ENCODE assay signal across 15 cellular contexts in the genomic region with DNA sequence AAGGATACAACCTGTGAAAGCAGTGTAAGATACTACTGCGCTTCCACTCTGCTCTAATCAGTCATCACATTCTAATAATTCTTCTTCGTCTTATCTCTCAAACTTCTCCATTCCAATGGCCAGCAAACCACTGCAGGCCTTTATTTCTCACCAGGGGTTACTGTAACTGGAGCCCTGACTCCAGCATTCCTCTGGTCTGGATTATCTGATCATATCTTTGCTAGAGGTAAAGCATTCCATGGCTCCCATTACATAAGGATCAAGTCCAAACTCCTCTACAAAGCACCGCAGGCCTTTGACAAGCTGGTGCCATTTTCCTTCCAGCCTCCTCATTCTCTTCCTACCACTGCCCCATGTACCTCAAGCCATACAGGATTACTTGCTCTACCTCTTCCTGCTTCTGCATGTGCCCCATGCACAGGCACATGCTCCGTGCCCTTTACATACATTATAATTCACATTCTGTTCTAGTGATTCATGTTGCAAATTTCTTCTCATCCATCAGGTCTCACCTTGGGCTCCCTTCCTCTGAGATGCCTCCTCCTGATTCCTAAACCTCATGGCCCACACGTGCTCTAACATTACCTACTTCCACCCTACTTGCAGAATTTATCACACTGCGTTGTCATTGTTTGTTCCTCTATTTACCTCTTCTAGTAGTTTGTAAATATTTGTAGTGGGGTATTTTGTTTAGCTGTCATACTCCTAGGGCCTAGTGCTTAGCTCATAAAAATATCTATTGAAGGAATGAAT. TPM values are rescaled to one million over a fixed set of nuclear protein-coding genes. Genes with fewer than 3 reads are reported as not detected.
A peak's percentile ranks its signal among the peaks of the same experiment; 100 is the strongest.
DNase-seq lines count a peak whose midpoint lies in the region; ATAC-seq and TF ChIP-seq lines count a peak whose summit lies in the region.
"Had no signal": no experiment of that assay in that cellular context is flagged by ENCODE, and none has a peak within 500 bp of the region (broad histone marks: within the 10 kb centered on the region; RNA-seq: fewer than 3 reads in every experiment).

No MANE protein-coding gene starts in this region.

- CTCF ChIA-PET in mammary epithelial cell (lab: Charles Lee; ENCODE audit: low non-redundant PET): interaction anchor here (0.6 kb wide), 1 partner anchor 83 kb away, joined by 3 read pairs; no protein-coding TSS in a partner anchor

- ATAC-seq in GM18867 (IDR thresholded peaks at IDR 0.05; ENCODE audit: unreplicated experiment): no peak
- ATAC-seq: HCT116, PC-3 had no signal

- H3K9me3 ChIP-seq in mammary epithelial cell (replicated peaks; ENCODE audit: insufficient read depth, low read length): no peaks in the 10 kb centered on the region
- H3K9me3 ChIP-seq in breast epithelium: no peaks in the 10 kb centered on the region
- H3K9me3 ChIP-seq in adipocyte (ENCODE audit: control insufficient read depth, low read length): no peaks in the 10 kb centered on the region
- H3K9me3 ChIP-seq in neural progenitor cell (ENCODE audit: low read depth): no peaks in the 10 kb centered on the region

- H3K27me3 Mint-ChIP-seq in neural progenitor cell (ENCODE audit: insufficient read depth, low read depth): peaks cover 4% of the 10 kb centered on the region
- no peaks in the 10 kb centered on the region for H3K27me3 Mint-ChIP-seq in activated naive CD8-positive, alpha-beta T cell treated with anti-CD3 and anti-CD28 coated beads for 36 hours

- H3F3A ChIP-seq in neural progenitor cell (ENCODE audit: low read depth): no peaks in the 10 kb centered on the region

- no peak overlapping the region for H3K27ac ChIP-seq in mammary epithelial cell (ENCODE audit: insufficient read depth, low read depth, low read length)
- H3K27ac ChIP-seq in breast epithelium: no peak overlapping the region
- H3K27ac ChIP-seq in neural progenitor cell: no peak overlapping the region

- H3K4me3 ChIP-seq in mammary epithelial cell (replicated peaks in 1 of 3; ENCODE audit: insufficient read depth in 1 of 3, low read depth in 2 of 3, low read length in 3 of 3): no peak overlapping the region
- no peak overlapping the region for H3K4me3 ChIP-seq in breast epithelium
- H3K4me3 ChIP-seq in adipocyte (ENCODE audit: low read length): no peak overlapping the region
- no peak overlapping the region for H3K4me3 ChIP-seq in fibroblast of the aortic adventitia (ENCODE audit: low read depth, low read length)
- no peak overlapping the region for H3K4me3 ChIP-seq in neural progenitor cell

- no peak for TF ChIP-seq POLR2A in breast epithelium (IDR thresholded peaks at IDR 0.05)

- no peaks in the 10 kb centered on the region for H3K36me3 Mint-ChIP-seq in neural progenitor cell
- H3K36me3 Mint-ChIP-seq in activated naive CD8-positive, alpha-beta T cell treated with anti-CD3 and anti-CD28 coated beads for 36 hours: no peaks in the 10 kb centered on the region

- peak overlapping the region; percentile 58 for H2AFZ ChIP-seq in mammary epithelial cell (ENCODE audit: low read depth, low read length)
- no peak overlapping the region for H2AFZ ChIP-seq in neural progenitor cell (replicated peaks)

- WGBS in mammary epithelial cell (ENCODE audit: low coverage, missing lambda C conversion rate): 63% methylated on average over 6 of the region's 6 CpGs

- in situ Hi-C loops in mammary epithelial cell (cut with MboI; ENCODE audit: low sequenced_read_pairs in 2 of 2): no loop called here

- peaks cover 4% of the 10 kb centered on the region for H3K4me1 Mint-ChIP-seq in neural progenitor cell
- peaks cover 16% of the 10 kb centered on the region for H3K4me1 Mint-ChIP-seq in activated naive CD8-positive, alpha-beta T cell treated with anti-CD3 and anti-CD28 coated beads for 36 hours

- H3K4me2 ChIP-seq in mammary epithelial cell (ENCODE audit: insufficient read depth, low read depth, low read length) (no peak overlapping the region), neural progenitor cell (no peak overlapping the region)

- TF ChIP-seq CTCF in mammary epithelial cell (conservative IDR thresholded peaks at IDR 0.05 in 1 of 2, IDR thresholded peaks at IDR 0.05 in 1 of 2; ENCODE audit: extremely low read depth in 1 of 2, insufficient read depth in 1 of 2, low read depth in 1 of 2, low read length in 2 of 2) (no peak), breast epithelium (IDR thresholded peaks at IDR 0.05) (no peak), fibroblast of the aortic adventitia (IDR thresholded peaks at IDR 0.05; ENCODE audit: insufficient read depth, low read length) (no peak), neural progenitor cell (IDR thresholded peaks at IDR 0.05) (no peak)

- no TSS peak for BruUV-seq in mammary epithelial cell (replicated peaks; lab: Mats Ljungman, UMichigan)

- H3K9ac ChIP-seq in mammary epithelial cell (ENCODE audit: insufficient read depth, low read length): no peak overlapping the region
- no peak overlapping the region for H3K9ac ChIP-seq in adipocyte (ENCODE audit: low read length)
- no peak overlapping the region for H3K9ac ChIP-seq in neural progenitor cell

- no peaks in the 10 kb centered on the region for H3K9me3 Mint-ChIP-seq in neural progenitor cell
- H3K9me3 Mint-ChIP-seq in activated naive CD8-positive, alpha-beta T cell treated with anti-CD3 and anti-CD28 coated beads for 36 hours: no peaks in the 10 kb centered on the region

- H3K27me3 ChIP-seq in mammary epithelial cell (ENCODE audit: insufficient read depth, low read length): no peaks in the 10 kb centered on the region
- no peaks in the 10 kb centered on the region for H3K27me3 ChIP-seq in breast epithelium
- H3K27me3 ChIP-seq in adipocyte (replicated peaks; ENCODE audit: control insufficient read depth, insufficient read depth, low read length): no peaks in the 10 kb centered on the region
- no peaks in the 10 kb centered on the region for H3K27me3 ChIP-seq in neural progenitor cell

- DNase-seq in mammary epithelial cell: no peak
- DNase-seq in breast epithelium (ENCODE audit: low spot score in 2 of 2): no peak
- peak; percentile 18 for DNase-seq in adipocyte (ENCODE audit: low read depth)
- peak; percentile 27 for DNase-seq in fibroblast of the aortic adventitia (ENCODE audit: low read depth)
- no peak for DNase-seq in NCI-H1105 (lab: John Stamatoyannopoulos, UW)
- DNase-seq in neural progenitor cell (ENCODE audit: low spot score): no peak
- DNase-seq in activated naive CD8-positive, alpha-beta T cell treated with anti-CD3 and anti-CD28 coated beads for 36 hours: no peak
- DNase-seq: C1 segment of cervical spinal cord, GF-D8, KBM-7, NCI-H1092, NCI-H1694 treated with DMSO at 0.1 percent for 48 hours, PC-3 had no signal

- H3K36me3 ChIP-seq in mammary epithelial cell (ENCODE audit: insufficient read depth, low read length): no peaks in the 10 kb centered on the region
- no peaks in the 10 kb centered on the region for H3K36me3 ChIP-seq in breast epithelium
- H3K36me3 ChIP-seq in adipocyte (ENCODE audit: control insufficient read depth, insufficient read depth, low read length, severe bottlenecking): no peaks in the 10 kb centered on the region
- H3K36me3 ChIP-seq in neural progenitor cell: no peaks in the 10 kb centered on the region

- H4K20me1 ChIP-seq in mammary epithelial cell (ENCODE audit: insufficient read depth, low read length): no peaks in the 10 kb centered on the region
- H4K20me1 ChIP-seq in neural progenitor cell (ENCODE audit: low read depth): no peaks in the 10 kb centered on the region

- intact Hi-C loops in mammary epithelial cell (cut with micrococcal nuclease): no loop called here
- intact Hi-C loops in breast epithelium (cut with DNase I; ENCODE audit: low total_unique reads): no loop called here

- no peaks in the 10 kb centered on the region for H3K4me1 ChIP-seq in mammary epithelial cell (ENCODE audit: insufficient read depth, low read length)
- H3K4me1 ChIP-seq in breast epithelium: peaks cover 0 to 10% of the 10 kb centered on the region in 2 donors
- H3K4me1 ChIP-seq in adipocyte (ENCODE audit: control insufficient read depth, insufficient read depth, low read length): peaks cover 5% of the 10 kb centered on the region
- no peaks in the 10 kb centered on the region for H3K4me1 ChIP-seq in neural progenitor cell

- no peak overlapping the region for H3K4me3 Mint-ChIP-seq in neural progenitor cell
- H3K4me3 Mint-ChIP-seq in activated naive CD8-positive, alpha-beta T cell treated with anti-CD3 and anti-CD28 coated beads for 36 hours: no peak overlapping the region

- dilution Hi-C loops in mammary epithelial cell (cut with HindIII; ENCODE audit: low sequenced_read_pairs): no loop called here

- H3K27ac Mint-ChIP-seq in neural progenitor cell: no peak overlapping the region
- H3K27ac Mint-ChIP-seq in activated naive CD8-positive, alpha-beta T cell treated with anti-CD3 and anti-CD28 coated beads for 36 hours: no peak overlapping the region

- H3K79me2 ChIP-seq in mammary epithelial cell (ENCODE audit: insufficient read depth, low read length): no peaks in the 10 kb centered on the region
- no peaks in the 10 kb centered on the region for H3K79me2 ChIP-seq in neural progenitor cell (ENCODE audit: low read depth)

RNA-seq across cellular contexts. Expression of a gene that starts 9.3 kb away (rescaled TPM):
- total RNA-seq in mammary epithelial cell (100 to 1,000 TPM; 166 to 276 TPM), breast epithelium (100 to 1,000 TPM; 181 to 266 (median 218) TPM), fibroblast of the aortic adventitia (ENCODE audit: low replicate concordance) (232 and 420 TPM in 2 replicates), neural progenitor cell (ENCODE audit: low replicate concordance) (399 and 534 TPM in 2 replicates)
- 229 TPM for polyA plus RNA-seq in mammary epithelial cell
- 119 TPM for polyA minus RNA-seq in mammary epithelial cell
- 100 to 1,000 TPM; 624 to 628 TPM for total RNA-seq in activated naive CD8-positive, alpha-beta T cell treated with anti-CD3 and anti-CD28 coated beads for 36 hours

Comparison
In these comparisons a context has a peak if more than half of its experiments do, and no peak if none do; other contexts are left out.
1. DNase-seq: peak in adipocyte (single experiment) and fibroblast of the aortic adventitia (single experiment); none in mammary epithelial cell (single experiment), breast epithelium (0 of 2), NCI-H1105 (single experiment), neural progenitor cell (single experiment) and activated naive CD8-positive, alpha-beta T cell treated with anti-CD3 and anti-CD28 coated beads for 36 hours (single experiment).